Comparison of ENCODE assay signal across 21 cellular contexts in the genomic region with DNA sequence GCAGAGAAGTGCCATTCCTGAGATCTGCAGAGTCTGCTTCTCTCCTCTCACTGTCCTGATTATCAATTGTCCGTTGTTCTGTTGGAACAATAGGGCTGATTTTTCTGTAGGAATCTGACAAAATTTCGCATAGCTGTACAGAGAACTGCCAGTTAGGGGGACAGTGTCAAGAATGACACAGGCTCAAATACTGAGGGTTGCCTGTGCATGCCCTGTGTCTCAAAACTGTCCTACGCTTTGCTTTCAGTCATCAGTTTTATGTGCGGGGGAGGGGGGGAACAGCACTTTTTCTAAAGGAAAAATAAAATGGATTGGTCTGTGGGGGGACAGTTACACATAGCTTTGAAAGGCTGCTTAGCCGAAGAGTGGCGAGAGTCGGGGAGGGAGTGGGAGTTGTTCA.
DNase-seq lines count a peak whose midpoint lies in the region; ATAC-seq and TF ChIP-seq lines count a peak whose summit lies in the region.
"Had no signal": no experiment of that assay in that cellular context is flagged by ENCODE, and none has a peak within 500 bp of the region (broad histone marks: within the 10 kb centered on the region; RNA-seq: fewer than 3 reads in every experiment).

No MANE protein-coding gene starts in this region.

- H3K36me3 ChIP-seq in upper lobe of right lung: no peaks in the 10 kb centered on the region
- H3K36me3 ChIP-seq: pancreas had no signal

- H3K27me3 Mint-ChIP-seq in activated CD4-positive, alpha-beta memory T cell treated with anti-CD3 and anti-CD28 coated beads for 36 hours: peaks cover 2% of the 10 kb centered on the region

- no peaks in the 10 kb centered on the region for H3K9me3 ChIP-seq in upper lobe of right lung
- H3K9me3 ChIP-seq: pancreas, SK-N-SH, testis had no signal

- no peak overlapping the region for H3K27ac Mint-ChIP-seq in activated CD4-positive, alpha-beta memory T cell treated with anti-CD3 and anti-CD28 coated beads for 36 hours
- H3K27ac Mint-ChIP-seq: activated naive CD4-positive, alpha-beta T cell treated with anti-CD3 and anti-CD28 coated beads for 36 hours; T-helper 2 cell treated with Interferon-gamma antibody and Interleukin-4, amounts not matched to agents 5 μg/mL and 100 μg/mL, for 36 hours had no signal

- peak; percentile 49 for DNase-seq in mesenteric fat pad (ENCODE audit: low spot score)
- DNase-seq in putamen (ENCODE audit: low spot score): peak; percentile 90
- no peak for DNase-seq in upper lobe of right lung
- no peak for DNase-seq in SIG-M5 treated with dmso at 0.1 percent for 504 hours (lab: John Stamatoyannopoulos, UW; ENCODE audit: unreplicated experiment)
- no peak for DNase-seq in stimulated activated CD4-positive, alpha-beta T cell treated with anti-CD3 and anti-CD28 coated beads, Interleukin-2, amount 100 ng/mL, for 24 hours
- no peak for DNase-seq in activated CD4-positive, alpha-beta memory T cell treated with anti-CD3 and anti-CD28 coated beads for 36 hours
- DNase-seq: activated CD4-positive, alpha-beta T cell treated with anti-CD3 and anti-CD28 coated beads for 4 hours; activated naive CD4-positive, alpha-beta T cell treated with anti-CD3 and anti-CD28 coated beads for 36 hours; activated T-cell treated with anti-CD3 and anti-CD28 coated beads, Interleukin-2, amount 50 U/mL, for 48 hours; amniotic stem cell; dermis blood vessel endothelial cell; EL; NCI-H1105; NCI-H1930; NCI-H774; pancreas; SK-N-SH; testis had no signal

- CTCF ChIA-PET in activated CD4-positive, alpha-beta memory T cell treated with anti-CD3 and anti-CD28 coated beads for 36 hours (lab: Charles Lee): no interaction called here

- POLR2A ChIA-PET in activated CD4-positive, alpha-beta memory T cell treated with anti-CD3 and anti-CD28 coated beads for 36 hours (lab: Charles Lee): no interaction called here

- H3K4me3 Mint-ChIP-seq in activated CD4-positive, alpha-beta memory T cell treated with anti-CD3 and anti-CD28 coated beads for 36 hours: no peak overlapping the region
- H3K4me3 Mint-ChIP-seq: activated naive CD4-positive, alpha-beta T cell treated with anti-CD3 and anti-CD28 coated beads for 36 hours; T-helper 2 cell treated with Interferon-gamma antibody and Interleukin-4, amounts not matched to agents 5 μg/mL and 100 μg/mL, for 36 hours had no signal

- no peaks in the 10 kb centered on the region for H3K4me1 Mint-ChIP-seq in activated CD4-positive, alpha-beta memory T cell treated with anti-CD3 and anti-CD28 coated beads for 36 hours (ENCODE audit: low read depth)

- TF ChIP-seq CTCF in upper lobe of right lung (IDR thresholded peaks at IDR 0.05): no peak

- ATAC-seq in upper lobe of right lung: no peak

- intact Hi-C loops in upper lobe of right lung (cut with DNase I): no loop called here
- intact Hi-C loops in activated CD4-positive, alpha-beta memory T cell treated with anti-CD3 and anti-CD28 coated beads for 36 hours (cut with micrococcal nuclease): no loop called here

- no peak overlapping the region for H3K4me3 ChIP-seq in upper lobe of right lung
- H3K4me3 ChIP-seq: pancreas, testis had no signal

- H3K9me3 Mint-ChIP-seq in activated CD4-positive, alpha-beta memory T cell treated with anti-CD3 and anti-CD28 coated beads for 36 hours: no peaks in the 10 kb centered on the region
- H3K9me3 Mint-ChIP-seq: activated naive CD4-positive, alpha-beta T cell treated with anti-CD3 and anti-CD28 coated beads for 36 hours; T-helper 2 cell treated with Interferon-gamma antibody and Interleukin-4, amounts not matched to agents 5 μg/mL and 100 μg/mL, for 36 hours had no signal

- no peaks in the 10 kb centered on the region for H3K36me3 Mint-ChIP-seq in activated CD4-positive, alpha-beta memory T cell treated with anti-CD3 and anti-CD28 coated beads for 36 hours

- H3K27me3 ChIP-seq in upper lobe of right lung: no peaks in the 10 kb centered on the region
- H3K27me3 ChIP-seq: pancreas, testis had no signal

- H3K27ac ChIP-seq in cingulate gyrus (ENCODE audit: low read depth, low read length): peak overlapping the region; percentile 93
- peak overlapping the region; percentile 9 for H3K27ac ChIP-seq in upper lobe of right lung
- H3K27ac ChIP-seq: pancreas, RWPE1, testis had no signal

- H3K4me1 ChIP-seq in upper lobe of right lung: peaks cover 16% of the 10 kb centered on the region
- H3K4me1 ChIP-seq: pancreas had no signal

Comparison
In these comparisons a context has a peak if more than half of its experiments do, and no peak if none do; other contexts are left out.
1. DNase-seq: peak in mesenteric fat pad (single experiment) and putamen (single experiment); none in upper lobe of right lung (single experiment), SIG-M5 treated with dmso at 0.1 percent for 504 hours (single experiment), stimulated activated CD4-positive, alpha-beta T cell treated with anti-CD3 and anti-CD28 coated beads, Interleukin-2, amount 100 ng/mL, for 24 hours (0 of 2) and activated CD4-positive, alpha-beta memory T cell treated with anti-CD3 and anti-CD28 coated beads for 36 hours (single experiment).